Comparison of ENCODE assay signal across 8 cellular contexts in the genomic region with DNA sequence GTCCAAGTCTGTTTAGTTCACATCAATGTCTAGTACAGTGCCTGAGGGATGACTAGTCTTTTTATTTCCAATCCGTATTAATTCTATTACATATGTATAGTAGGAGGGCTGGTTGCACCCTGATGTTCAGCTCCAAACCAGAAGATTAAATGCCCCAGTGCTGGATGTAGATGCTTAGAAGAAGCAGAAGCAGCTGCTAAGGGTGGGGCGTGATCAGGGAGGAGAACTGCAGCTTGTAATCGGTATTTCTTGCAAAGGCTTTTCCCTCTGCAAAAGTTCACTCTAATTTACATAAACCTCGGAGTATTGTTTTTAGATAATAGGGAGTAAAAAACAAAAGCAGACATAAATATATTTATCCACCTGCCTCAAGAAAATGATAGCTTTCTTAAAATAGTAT.
DNase-seq lines count a peak whose midpoint lies in the region; ATAC-seq and TF ChIP-seq lines count a peak whose summit lies in the region.

No MANE protein-coding gene starts in this region.

- no peaks in the 10 kb centered on the region for H3K36me3 Mint-ChIP-seq in immature natural killer cell

- peaks cover 58 to 62% of the 10 kb centered on the region in 2 donors for H3K4me1 Mint-ChIP-seq in immature natural killer cell

- ATAC-seq in GM21619 (IDR thresholded peaks at IDR 0.05; ENCODE audit: unreplicated experiment), result peak; percentile 19
- ATAC-seq in HG03432 (IDR thresholded peaks at IDR 0.05; ENCODE audit: unreplicated experiment), result no peak

- H3K9me3 Mint-ChIP-seq in immature natural killer cell, result no peaks in the 10 kb centered on the region

- H3K4me3 Mint-ChIP-seq in immature natural killer cell, result peak overlapping the region; percentile 67 to 89 (median 72)

- peak overlapping the region; percentile 86 to 98 (median 90) for H3K27ac Mint-ChIP-seq in immature natural killer cell

- H3K27me3 ChIP-seq in H7 (ENCODE audit: control insufficient read depth, insufficient read depth, low read length), result no peaks in the 10 kb centered on the region

- no peaks in the 10 kb centered on the region for H3K36me3 ChIP-seq in H7 (replicated peaks; ENCODE audit: control insufficient read depth, insufficient read depth, low read length)

- TF ChIP-seq CTCF in GM12865 (IDR thresholded peaks at IDR 0.05; ENCODE audit: insufficient read depth, low read depth, low read length, missing control alignments), result no peak

- peak; percentile 84 for DNase-seq in GM12865 (ENCODE audit: low read depth)
- peak; percentile 49 to 64 for DNase-seq in NOMO-1 (lab: John Stamatoyannopoulos, UW; ENCODE audit: unreplicated experiment in 2 of 2)
- no peak for DNase-seq in immature natural killer cell
- DNase-seq in NCI-H1417 (lab: John Stamatoyannopoulos, UW), result no peak
- DNase-seq in HT-29 (ENCODE audit: low spot score), result no peak
- no peak for DNase-seq in H7

- peaks cover 0 to 5% (median 4%) of the 10 kb centered on the region in 3 donors for H3K27me3 Mint-ChIP-seq in immature natural killer cell (ENCODE audit: low read depth in 3 of 3)

- H3K4me3 ChIP-seq in GM12865 (ENCODE audit: low read depth, low read length), result peak overlapping the region; percentile 26
- no peak overlapping the region for H3K4me3 ChIP-seq in H7 (ENCODE audit: insufficient read depth, low read depth, low read length)

Comparison
In these comparisons a context has a peak if more than half of its experiments do, and no peak if none do; other contexts are left out.
1. DNase-seq: peak in GM12865 (single experiment) and NOMO-1 (2 of 2); none in immature natural killer cell (0 of 3), NCI-H1417 (0 of 3), HT-29 (single experiment) and H7 (single experiment).